Comparison of ENCODE assay signal across 9 cellular contexts in genomic region chr6:73704260-73704659, GRCh38. TPM values are rescaled to one million over a fixed set of nuclear protein-coding genes. Genes with fewer than 3 reads are reported as not detected.
DNase-seq lines count a peak whose midpoint lies in the region; ATAC-seq and TF ChIP-seq lines count a peak whose summit lies in the region.
"Had no signal": no experiment of that assay in that cellular context is flagged by ENCODE, and none has a peak within 500 bp of the region (broad histone marks: within the 10 kb centered on the region; RNA-seq: fewer than 3 reads in every experiment).

No MANE protein-coding gene starts in this region.

- ATAC-seq in stimulated activated effector memory CD8-positive, alpha-beta T cell treated with anti-CD3 and anti-CD28 coated beads, Interleukin-12 subunit alpha, Interleukin-12 subunit beta, amount 100 ng/mL, for 72 hours = peak; percentile 96
- ATAC-seq: naive thymus-derived CD4-positive, alpha-beta T cell had no signal

- H3K4me3 ChIP-seq in SJCRH30 (no peak overlapping the region), fibroblast of mammary gland (ENCODE audit: control insufficient read depth, low read depth, low read length) (no peak overlapping the region), testis (no peak overlapping the region), H7 (ENCODE audit: insufficient read depth, low read depth, low read length) (no peak overlapping the region)

- peak overlapping the region; percentile 82 for H3K27ac Mint-ChIP-seq in activated CD4-positive, alpha-beta T cell treated with anti-CD3 and anti-CD28 coated beads, Interleukin-2, amount 10 ng/mL, durations not matched to agents 24 days and 14 days
- H3K27ac Mint-ChIP-seq in stimulated activated effector memory CD8-positive, alpha-beta T cell treated with anti-CD3 and anti-CD28 coated beads, Interleukin-12 subunit alpha, Interleukin-12 subunit beta, amount 100 ng/mL, for 72 hours = no peak overlapping the region
- H3K27ac Mint-ChIP-seq: naive thymus-derived CD4-positive, alpha-beta T cell had no signal

- intact Hi-C loops in activated CD4-positive, alpha-beta T cell treated with anti-CD3 and anti-CD28 coated beads, Interleukin-2, amount 10 ng/mL, durations not matched to agents 24 days and 14 days (cut with micrococcal nuclease) = loop anchor here (1.0 kb wide), 1 partner anchor 9 kb away; no protein-coding TSS in a partner anchor
- intact Hi-C loops in testis (cut with DNase I; ENCODE audit: low total_unique reads) = no loop called here

- H3K27me3 ChIP-seq in SJCRH30 (no peaks in the 10 kb centered on the region), testis (no peaks in the 10 kb centered on the region), H7 (ENCODE audit: control insufficient read depth, insufficient read depth, low read length) (no peaks in the 10 kb centered on the region)

- DNase-seq in activated CD4-positive, alpha-beta T cell treated with anti-CD3 and anti-CD28 coated beads, Interleukin-2, amount 10 ng/mL, durations not matched to agents 24 days and 14 days = no peak
- no peak for DNase-seq in activated CD4-positive, alpha-beta T cell treated with anti-CD3 and anti-CD28 coated beads, Interleukin-2, amount 50 U/mL, for 1 hour
- DNase-seq in SJCRH30 (peak; percentile 54 to 69), fibroblast of mammary gland (ENCODE audit: low read depth) (peak; percentile 100), testis (no peak), H7 (no peak)
- peak in 1 of 2 donors; percentile 12 for DNase-seq in stimulated activated effector memory CD8-positive, alpha-beta T cell treated with anti-CD3 and anti-CD28 coated beads, Interleukin-12 subunit alpha, Interleukin-12 subunit beta, amount 100 ng/mL, for 72 hours (ENCODE audit: low spot score in 2 of 2)
- DNase-seq in activated CD4-positive, CD25-positive, alpha-beta regulatory T cell treated with anti-CD3 and anti-CD28 coated beads, Interleukin-2, amount 50 U/mL, for 72 hours = no peak

- TF ChIP-seq CTCF in fibroblast of mammary gland (conservative IDR thresholded peaks at IDR 0.05; ENCODE audit: control insufficient read depth, insufficient read depth, low read depth, low read length) (no peak), testis (IDR thresholded peaks at IDR 0.05) (no peak)

- H3K4me1 Mint-ChIP-seq in activated CD4-positive, alpha-beta T cell treated with anti-CD3 and anti-CD28 coated beads, Interleukin-2, amount 10 ng/mL, durations not matched to agents 24 days and 14 days = peaks cover 28% of the 10 kb centered on the region
- H3K4me1 Mint-ChIP-seq in stimulated activated effector memory CD8-positive, alpha-beta T cell treated with anti-CD3 and anti-CD28 coated beads, Interleukin-12 subunit alpha, Interleukin-12 subunit beta, amount 100 ng/mL, for 72 hours = no peaks in the 10 kb centered on the region

- no peaks in the 10 kb centered on the region for H3K9me3 Mint-ChIP-seq in activated CD4-positive, alpha-beta T cell treated with anti-CD3 and anti-CD28 coated beads, Interleukin-2, amount 10 ng/mL, durations not matched to agents 24 days and 14 days
- H3K9me3 Mint-ChIP-seq in stimulated activated effector memory CD8-positive, alpha-beta T cell treated with anti-CD3 and anti-CD28 coated beads, Interleukin-12 subunit alpha, Interleukin-12 subunit beta, amount 100 ng/mL, for 72 hours = no peaks in the 10 kb centered on the region
- H3K9me3 Mint-ChIP-seq: naive thymus-derived CD4-positive, alpha-beta T cell had no signal

- no peaks in the 10 kb centered on the region for H3K36me3 ChIP-seq in SJCRH30
- H3K36me3 ChIP-seq in testis (ENCODE audit: low read depth, missing control alignments) = no peaks in the 10 kb centered on the region
- no peaks in the 10 kb centered on the region for H3K36me3 ChIP-seq in H7 (replicated peaks; ENCODE audit: control insufficient read depth, insufficient read depth, low read length)

- peak overlapping the region; percentile 49 for H3K4me3 Mint-ChIP-seq in activated CD4-positive, alpha-beta T cell treated with anti-CD3 and anti-CD28 coated beads, Interleukin-2, amount 10 ng/mL, durations not matched to agents 24 days and 14 days
- no peak overlapping the region for H3K4me3 Mint-ChIP-seq in stimulated activated effector memory CD8-positive, alpha-beta T cell treated with anti-CD3 and anti-CD28 coated beads, Interleukin-12 subunit alpha, Interleukin-12 subunit beta, amount 100 ng/mL, for 72 hours
- H3K4me3 Mint-ChIP-seq: naive thymus-derived CD4-positive, alpha-beta T cell had no signal

- H3K9me3 ChIP-seq in SJCRH30 (replicated peaks) (no peaks in the 10 kb centered on the region), testis (no peaks in the 10 kb centered on the region)

- no peak for TF ChIP-seq POLR2A in testis (IDR thresholded peaks at IDR 0.05)

- H3K27ac ChIP-seq in SJCRH30 (peak overlapping the region; percentile 30), testis (no peak overlapping the region)

- H3K4me1 ChIP-seq in SJCRH30 (peaks cover 7% of the 10 kb centered on the region), testis (no peaks in the 10 kb centered on the region)

- peaks cover 53% of the 10 kb centered on the region for H3K36me3 Mint-ChIP-seq in activated CD4-positive, alpha-beta T cell treated with anti-CD3 and anti-CD28 coated beads, Interleukin-2, amount 10 ng/mL, durations not matched to agents 24 days and 14 days (ENCODE audit: low read depth)
- H3K36me3 Mint-ChIP-seq in stimulated activated effector memory CD8-positive, alpha-beta T cell treated with anti-CD3 and anti-CD28 coated beads, Interleukin-12 subunit alpha, Interleukin-12 subunit beta, amount 100 ng/mL, for 72 hours = peaks cover 28% of the 10 kb centered on the region

- H3K27me3 Mint-ChIP-seq in activated CD4-positive, alpha-beta T cell treated with anti-CD3 and anti-CD28 coated beads, Interleukin-2, amount 10 ng/mL, durations not matched to agents 24 days and 14 days = no peaks in the 10 kb centered on the region

- 87 to 88% methylated on average over 8 of the region's 8 CpGs for WGBS in testis, 2 donors

RNA-seq across cellular contexts. Expression of gene CD109, which starts 8.3 kb away (rescaled TPM):
- 23.6 and 24.2 TPM in 2 replicates for total RNA-seq in activated CD4-positive, alpha-beta T cell treated with anti-CD3 and anti-CD28 coated beads, Interleukin-2, amount 10 ng/mL, durations not matched to agents 24 days and 14 days
- 4.7 and 4.9 TPM in 2 replicates for total RNA-seq in SJCRH30 (2014; rRNA removed; shearing (Covaris generic))
- 1 to 10 TPM; 4.0 to 5.4 TPM for total RNA-seq in testis
- 7.0 TPM for polyA plus RNA-seq in testis (ENCODE audit: insufficient read depth, low read depth, low replicate concordance)
- total RNA-seq in H7 (2014; rRNA removed; shearing (Covaris generic)) = 1.3 and 1.4 TPM in 2 replicates

RNA-seq across cellular contexts. Expression of gene SLC17A5, which starts 50.5 kb away (rescaled TPM):
- total RNA-seq in activated CD4-positive, alpha-beta T cell treated with anti-CD3 and anti-CD28 coated beads, Interleukin-2, amount 10 ng/mL, durations not matched to agents 24 days and 14 days = 4.9 TPM in 2 replicates
- total RNA-seq in SJCRH30 (2014; rRNA removed; shearing (Covaris generic)) = 3.4 and 4.1 TPM in 2 replicates
- 10 to 100 TPM in 1 of 2 donors, 1 to 10 TPM in 1; 8.7 to 16.1 TPM for total RNA-seq in testis
- 12.5 TPM for polyA plus RNA-seq in testis (ENCODE audit: insufficient read depth, low read depth, low replicate concordance)
- total RNA-seq in H7 (2014; rRNA removed; shearing (Covaris generic)) = 12.2 and 13.1 TPM in 2 replicates

Comparison
In these comparisons a context has a peak if more than half of its experiments do, and no peak if none do; other contexts are left out.
1. DNase-seq: peak in SJCRH30 (2 of 2) and fibroblast of mammary gland (single experiment); none in activated CD4-positive, alpha-beta T cell treated with anti-CD3 and anti-CD28 coated beads, Interleukin-2, amount 10 ng/mL, durations not matched to agents 24 days and 14 days (single experiment), activated CD4-positive, alpha-beta T cell treated with anti-CD3 and anti-CD28 coated beads, Interleukin-2, amount 50 U/mL, for 1 hour (single experiment), testis (single experiment), H7 (single experiment) and activated CD4-positive, CD25-positive, alpha-beta regulatory T cell treated with anti-CD3 and anti-CD28 coated beads, Interleukin-2, amount 50 U/mL, for 72 hours (single experiment).